ENCODE assay signal across 20 cellular contexts in the genomic region with DNA sequence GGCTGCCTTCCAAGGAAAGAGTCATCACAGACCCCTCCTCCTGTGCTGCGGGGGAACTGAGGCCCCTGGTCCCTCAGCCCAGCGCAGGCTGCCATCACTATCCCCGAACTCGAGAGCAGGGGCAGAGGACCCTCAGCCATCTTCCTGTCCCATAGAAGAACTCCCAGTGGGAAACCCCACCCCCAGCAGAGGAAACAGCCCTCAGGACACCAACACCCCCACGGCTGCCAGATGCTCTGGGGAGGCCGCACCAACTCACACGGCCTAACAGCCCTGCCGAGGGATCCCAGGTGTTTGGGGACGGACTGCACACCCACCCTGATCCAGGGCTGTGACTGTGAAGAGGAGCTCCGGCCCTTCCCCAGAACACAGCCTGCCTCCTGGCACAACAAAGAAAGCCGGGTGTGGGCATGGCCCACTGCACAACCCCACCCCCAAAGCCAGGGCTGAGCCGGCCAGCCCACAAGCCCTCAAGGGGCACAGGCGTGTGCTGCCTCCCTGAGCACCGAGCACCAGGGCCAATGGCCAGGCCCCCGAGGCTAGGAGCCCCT. TPM values are rescaled to one million over a fixed set of nuclear protein-coding genes. Genes with fewer than 3 reads are reported as not detected.
DNase-seq lines count a peak whose midpoint lies in the region; ATAC-seq lines count a peak whose summit lies in the region.
"Had no signal": no experiment of that assay in that cellular context is flagged by ENCODE, and none has a peak within 500 bp of the region (broad histone marks: within the 10 kb centered on the region; RNA-seq: fewer than 3 reads in every experiment).

No MANE protein-coding gene starts in this region.

- WGBS in right cardiac atrium: 57% methylated on average over 15 of the region's 15 CpGs

- H3K27me3 Mint-ChIP-seq in stimulated activated naive CD8-positive, alpha-beta T cell treated with anti-CD3 and anti-CD28 coated beads, Interleukin-15, amount 100 ng/mL, for 72 hours: peaks cover 45% of the 10 kb centered on the region
- H3K27me3 Mint-ChIP-seq: CD4-positive, CD25-positive, alpha-beta regulatory T cell had no signal

- peak; percentile 2 for ATAC-seq in stimulated activated naive CD8-positive, alpha-beta T cell treated with anti-CD3 and anti-CD28 coated beads, Interleukin-15, amount 100 ng/mL, for 72 hours
- no peak for ATAC-seq in stimulated activated naive CD8-positive, alpha-beta T cell treated with anti-CD3 and anti-CD28 coated beads, Interleukin-15, Interleukin-2, amounts not matched to agents 100 U/mL and 50 U/mL, for 24 hours
- ATAC-seq in right cardiac atrium (peak; percentile 6 to 12), HG02642 (IDR thresholded peaks at IDR 0.05; ENCODE audit: poor library complexity, unreplicated experiment) (no peak)

- no peak overlapping the region for H3K27ac Mint-ChIP-seq in stimulated activated naive CD8-positive, alpha-beta T cell treated with anti-CD3 and anti-CD28 coated beads, Interleukin-15, amount 100 ng/mL, for 72 hours
- H3K27ac Mint-ChIP-seq: activated CD4-positive, alpha-beta memory T cell treated with anti-CD3 and anti-CD28 coated beads for 36 hours; activated naive CD8-positive, alpha-beta T cell treated with anti-CD3 and anti-CD28 coated beads for 36 hours; CD4-positive, CD25-positive, alpha-beta regulatory T cell had no signal

- no peak for DNase-seq in stimulated activated naive CD8-positive, alpha-beta T cell treated with anti-CD3 and anti-CD28 coated beads, Interleukin-15, amount 100 ng/mL, for 72 hours
- DNase-seq in stimulated activated naive CD8-positive, alpha-beta T cell treated with anti-CD3 and anti-CD28 coated beads, Interleukin-15, Interleukin-2, amounts not matched to agents 100 U/mL and 50 U/mL, for 24 hours: no peak
- DNase-seq in NCI-H446 (lab: John Stamatoyannopoulos, UW) (peak; percentile 84), right cardiac atrium (peak; percentile 13 to 49 (median 48)), NCI-H2081 (lab: John Stamatoyannopoulos, UW) (no peak), dermis blood vessel endothelial cell (no peak)
- DNase-seq: NCI-H1436 treated with DMSO at 0.1 percent for 48 hours had no signal

- no peak overlapping the region for H3K4me3 ChIP-seq in right cardiac atrium (ENCODE audit: low read length)
- H3K4me3 ChIP-seq: lung, prostate gland had no signal

- H3K4me3 Mint-ChIP-seq in stimulated activated naive CD8-positive, alpha-beta T cell treated with anti-CD3 and anti-CD28 coated beads, Interleukin-15, amount 100 ng/mL, for 72 hours: no peak overlapping the region
- H3K4me3 Mint-ChIP-seq: activated CD4-positive, alpha-beta memory T cell treated with anti-CD3 and anti-CD28 coated beads for 36 hours; activated naive CD8-positive, alpha-beta T cell treated with anti-CD3 and anti-CD28 coated beads for 36 hours; CD4-positive, CD25-positive, alpha-beta regulatory T cell; central memory CD8-positive, alpha-beta T cell had no signal

- intact Hi-C loops in right cardiac atrium (cut with DNase I): loop anchor here (2.0 to 10.0 kb wide), 4 partner anchors 424 to 488 kb away; a partner anchor contains a TSS

- no peaks in the 10 kb centered on the region for H3K9me3 ChIP-seq in right cardiac atrium (ENCODE audit: control insufficient read depth, low read length)
- H3K9me3 ChIP-seq: neutrophil, prostate gland had no signal

- H3K27ac ChIP-seq in right cardiac atrium (ENCODE audit: low read length): no peak overlapping the region
- H3K27ac ChIP-seq: KMS-11, neutrophil, prostate gland had no signal

- peaks cover 7% of the 10 kb centered on the region for H3K4me1 Mint-ChIP-seq in stimulated activated naive CD8-positive, alpha-beta T cell treated with anti-CD3 and anti-CD28 coated beads, Interleukin-15, amount 100 ng/mL, for 72 hours

- H3K9me3 Mint-ChIP-seq in stimulated activated naive CD8-positive, alpha-beta T cell treated with anti-CD3 and anti-CD28 coated beads, Interleukin-15, amount 100 ng/mL, for 72 hours: no peaks in the 10 kb centered on the region
- H3K9me3 Mint-ChIP-seq: activated CD4-positive, alpha-beta memory T cell treated with anti-CD3 and anti-CD28 coated beads for 36 hours; activated naive CD8-positive, alpha-beta T cell treated with anti-CD3 and anti-CD28 coated beads for 36 hours; CD4-positive, CD25-positive, alpha-beta regulatory T cell; central memory CD8-positive, alpha-beta T cell had no signal

- H3K4me1 ChIP-seq in right cardiac atrium (ENCODE audit: control insufficient read depth, insufficient read depth, low read length): no peaks in the 10 kb centered on the region
- H3K4me1 ChIP-seq: prostate gland had no signal

- H3K27me3 ChIP-seq in right cardiac atrium (ENCODE audit: control insufficient read depth, insufficient read depth): no peaks in the 10 kb centered on the region

RNA-seq across cellular contexts. Expression of a gene that starts 16.3 kb away (rescaled TPM):
- total RNA-seq in right cardiac atrium: 100 to 1,000 TPM in 3 of 4 donors, 10 to 100 TPM in 1; 56.5 to 117 (median 104) TPM
- 153 TPM for polyA plus RNA-seq in right cardiac atrium
- not detected in 2 replicates for total RNA-seq in dermis blood vessel endothelial cell
- total RNA-seq: activated CD4-positive, alpha-beta memory T cell treated with anti-CD3 and anti-CD28 coated beads for 36 hours; activated naive CD8-positive, alpha-beta T cell treated with anti-CD3 and anti-CD28 coated beads for 36 hours; CD4-positive, CD25-positive, alpha-beta regulatory T cell; dermis microvascular lymphatic vessel endothelial cell; endothelial cell of umbilical vein; glomerular endothelial cell had no signal
- polyA plus RNA-seq: AG04450; CD4-positive, CD25-positive, alpha-beta regulatory T cell; endothelial cell of umbilical vein had no signal

RNA-seq across cellular contexts. Expression of a gene that starts 41.3 kb away (rescaled TPM):
- 1 to 10 TPM in 2 of 4 donors, under 1 TPM in 2; 0.57 to 2.2 (median 0.94) TPM for total RNA-seq in right cardiac atrium
- polyA plus RNA-seq in right cardiac atrium: 1.4 TPM
- total RNA-seq in dermis blood vessel endothelial cell: not detected in 2 replicates
- total RNA-seq: activated CD4-positive, alpha-beta memory T cell treated with anti-CD3 and anti-CD28 coated beads for 36 hours; activated naive CD8-positive, alpha-beta T cell treated with anti-CD3 and anti-CD28 coated beads for 36 hours; CD4-positive, CD25-positive, alpha-beta regulatory T cell; endothelial cell of umbilical vein had no signal
- polyA plus RNA-seq: CD4-positive, CD25-positive, alpha-beta regulatory T cell had no signal

Comparison
In these comparisons a context has a peak if more than half of its experiments do, and no peak if none do; other contexts are left out.
1. ATAC-seq: peak in stimulated activated naive CD8-positive, alpha-beta T cell treated with anti-CD3 and anti-CD28 coated beads, Interleukin-15, amount 100 ng/mL, for 72 hours (single experiment) and right cardiac atrium (2 of 2); none in stimulated activated naive CD8-positive, alpha-beta T cell treated with anti-CD3 and anti-CD28 coated beads, Interleukin-15, Interleukin-2, amounts not matched to agents 100 U/mL and 50 U/mL, for 24 hours (single experiment) and HG02642 (single experiment).
2. DNase-seq: peak in NCI-H446 (2 of 2) and right cardiac atrium (3 of 3); none in stimulated activated naive CD8-positive, alpha-beta T cell treated with anti-CD3 and anti-CD28 coated beads, Interleukin-15, amount 100 ng/mL, for 72 hours (0 of 2), stimulated activated naive CD8-positive, alpha-beta T cell treated with anti-CD3 and anti-CD28 coated beads, Interleukin-15, Interleukin-2, amounts not matched to agents 100 U/mL and 50 U/mL, for 24 hours (single experiment), NCI-H2081 (0 of 2) and dermis blood vessel endothelial cell (single experiment).
3. RNA of a gene that starts 16.3 kb away (total RNA-seq): 56.5 to 117 TPM in right cardiac atrium; not detected in dermis blood vessel endothelial cell; every median in the first group is over 10 times any median in the second.